ENCODE assay signal across 9 cellular contexts in genomic region chr2:95037476-95037875, GRCh38. TPM values are rescaled to one million over a fixed set of nuclear protein-coding genes. Genes with fewer than 3 reads are reported as not detected.
A peak's percentile ranks its signal among the peaks of the same experiment; 100 is the strongest.
DNase-seq lines count a peak whose midpoint lies in the region; ATAC-seq, FAIRE-seq and TF ChIP-seq lines count a peak whose summit lies in the region.
"Not testable (repeated sequence)": the region's sequence is repeated elsewhere in the genome, so short reads cannot be mapped to it uniquely, and the experiment has no call there.
"Had no signal": no experiment of that assay in that cellular context is flagged by ENCODE, and none has a peak within 500 bp of the region (broad histone marks: within the 10 kb centered on the region; RNA-seq: fewer than 3 reads in every experiment).

No MANE protein-coding gene starts in this region.

- not testable (repeated sequence) for ATAC-seq in WTC11; activated CD8-positive, alpha-beta T cell treated with anti-CD3 and anti-CD28 coated beads, Interleukin-2, amount 10 ng/mL, durations not matched to agents 7 days and 5 days; activated naive CD8-positive, alpha-beta T cell treated with anti-CD3 and anti-CD28 coated beads, Interleukin-2, amount 50 U/mL, for 24 hours

- H3K27ac ChIP-seq in effector memory CD4-positive, alpha-beta T cell (ENCODE audit: insufficient read depth, low read length, poor library complexity, severe bottlenecking): peak overlapping the region; percentile 10

- CTCF ChIA-PET in WTC11 (lab: Charles Lee); activated CD8-positive, alpha-beta T cell treated with anti-CD3 and anti-CD28 coated beads, Interleukin-2, amount 10 ng/mL, durations not matched to agents 7 days and 5 days (lab: Charles Lee): not testable (repeated sequence)

- FAIRE-seq in GM12891 (lab: Jason Lieb, UNC): peak; percentile 33
- peak; percentile 98 for FAIRE-seq in urothelium cell line (lab: Jason Lieb, UNC)

- not testable (repeated sequence) for H3K4me3 Mint-ChIP-seq in WTC11; activated CD8-positive, alpha-beta T cell treated with anti-CD3 and anti-CD28 coated beads, Interleukin-2, amount 10 ng/mL, durations not matched to agents 7 days and 5 days; activated naive CD8-positive, alpha-beta T cell treated with anti-CD3 and anti-CD28 coated beads, Interleukin-2, amount 50 U/mL, for 24 hours

- H3K27me3 Mint-ChIP-seq in WTC11 (ENCODE audit: low read depth); activated CD8-positive, alpha-beta T cell treated with anti-CD3 and anti-CD28 coated beads, Interleukin-2, amount 10 ng/mL, durations not matched to agents 7 days and 5 days (ENCODE audit: low read depth); activated naive CD8-positive, alpha-beta T cell treated with anti-CD3 and anti-CD28 coated beads, Interleukin-2, amount 50 U/mL, for 24 hours: not testable (repeated sequence)

- H3K4me1 ChIP-seq in effector memory CD4-positive, alpha-beta T cell (ENCODE audit: control insufficient read depth, insufficient read depth, low read length, poor library complexity, severe bottlenecking): peaks cover 31% of the 10 kb centered on the region

- not testable (repeated sequence) for H3K4me1 Mint-ChIP-seq in WTC11
- peaks cover 49% of the 10 kb centered on the region for H3K4me1 Mint-ChIP-seq in activated CD8-positive, alpha-beta T cell treated with anti-CD3 and anti-CD28 coated beads, Interleukin-2, amount 10 ng/mL, durations not matched to agents 7 days and 5 days (ENCODE audit: low read depth)
- peaks cover 68% of the 10 kb centered on the region for H3K4me1 Mint-ChIP-seq in activated naive CD8-positive, alpha-beta T cell treated with anti-CD3 and anti-CD28 coated beads, Interleukin-2, amount 50 U/mL, for 24 hours

- TF ChIP-seq POLR2A in GM12891 (IDR thresholded peaks at IDR 0.05; ENCODE audit: low read depth, low read length): not testable (repeated sequence)

- TF ChIP-seq CTCF in WTC11 (IDR thresholded peaks at IDR 0.05): not testable (repeated sequence)

- not testable (repeated sequence) for H3K36me3 ChIP-seq in effector memory CD4-positive, alpha-beta T cell (ENCODE audit: control insufficient read depth, insufficient read depth, low read length)

- peaks cover 33% of the 10 kb centered on the region for H3K9me3 Mint-ChIP-seq in WTC11
- not testable (repeated sequence) for H3K9me3 Mint-ChIP-seq in activated CD8-positive, alpha-beta T cell treated with anti-CD3 and anti-CD28 coated beads, Interleukin-2, amount 10 ng/mL, durations not matched to agents 7 days and 5 days (ENCODE audit: insufficient read depth)
- peaks cover 29% of the 10 kb centered on the region for H3K9me3 Mint-ChIP-seq in activated naive CD8-positive, alpha-beta T cell treated with anti-CD3 and anti-CD28 coated beads, Interleukin-2, amount 50 U/mL, for 24 hours

- H3K27ac Mint-ChIP-seq in WTC11: peak overlapping the region; percentile 44; the same call in 1 of the 2 replicates
- peak overlapping the region; percentile 71 for H3K27ac Mint-ChIP-seq in activated CD8-positive, alpha-beta T cell treated with anti-CD3 and anti-CD28 coated beads, Interleukin-2, amount 10 ng/mL, durations not matched to agents 7 days and 5 days
- peak overlapping the region; percentile 90 for H3K27ac Mint-ChIP-seq in activated naive CD8-positive, alpha-beta T cell treated with anti-CD3 and anti-CD28 coated beads, Interleukin-2, amount 50 U/mL, for 24 hours

- H3K4me3 ChIP-seq in effector memory CD4-positive, alpha-beta T cell (ENCODE audit: insufficient read depth, low read depth, low read length, poor library complexity, severe bottlenecking): not testable (repeated sequence)

- not testable (repeated sequence) for H3K36me3 Mint-ChIP-seq in WTC11
- peaks cover 25% of the 10 kb centered on the region for H3K36me3 Mint-ChIP-seq in activated CD8-positive, alpha-beta T cell treated with anti-CD3 and anti-CD28 coated beads, Interleukin-2, amount 10 ng/mL, durations not matched to agents 7 days and 5 days (ENCODE audit: low read depth)
- H3K36me3 Mint-ChIP-seq in activated naive CD8-positive, alpha-beta T cell treated with anti-CD3 and anti-CD28 coated beads, Interleukin-2, amount 50 U/mL, for 24 hours (ENCODE audit: low read depth): peaks cover 17% of the 10 kb centered on the region

- not testable (repeated sequence) for DNase-seq in GM12891 (ENCODE audit: insufficient read length, low spot score); WTC11 (ENCODE audit: low spot score); activated CD8-positive, alpha-beta T cell treated with anti-CD3 and anti-CD28 coated beads, Interleukin-2, amount 10 ng/mL, durations not matched to agents 7 days and 5 days; activated naive CD8-positive, alpha-beta T cell treated with anti-CD3 and anti-CD28 coated beads, Interleukin-2, amount 50 U/mL, for 24 hours; effector memory CD4-positive, alpha-beta T cell; urothelium cell line (ENCODE audit: low spot score)
- DNase-seq in activated naive CD4-positive, alpha-beta T cell treated with Interleukin-2 at 50 U/mL for 16 hours: peak; percentile 21
- peak; percentile 37 for DNase-seq in stimulated activated CD4-positive, alpha-beta T cell treated with anti-CD3 and anti-CD28 coated beads, Interleukin-1b, Interleukin-23, amount 100 ng/mL, for 48 hours

- H3K9me3 ChIP-seq in effector memory CD4-positive, alpha-beta T cell (ENCODE audit: control insufficient read depth, low read length): not testable (repeated sequence)

- not testable (repeated sequence) for H3K27me3 ChIP-seq in effector memory CD4-positive, alpha-beta T cell (replicated peaks; ENCODE audit: control insufficient read depth, insufficient read depth, low read length, poor library complexity, severe bottlenecking)

- POLR2A ChIA-PET in WTC11 (lab: Charles Lee); activated CD8-positive, alpha-beta T cell treated with anti-CD3 and anti-CD28 coated beads, Interleukin-2, amount 10 ng/mL, durations not matched to agents 7 days and 5 days (lab: Charles Lee): not testable (repeated sequence)

RNA-seq across cellular contexts. Expression of gene MAL, which starts 12.0 kb away (rescaled TPM):
- polyA plus RNA-seq in GM12891 (2012; ENCODE audit: low read depth, missing spikeins): 11.2 TPM
- 0.22 to 0.39 TPM in 2 of 3 replicates, not detected in the other for total RNA-seq in WTC11 (2021)
- 100 to 1,000 TPM; 188 to 206 TPM for total RNA-seq in activated CD8-positive, alpha-beta T cell treated with anti-CD3 and anti-CD28 coated beads, Interleukin-2, amount 10 ng/mL, durations not matched to agents 7 days and 5 days
- total RNA-seq: H9 had no signal

Comparison
In these comparisons a context has a peak if more than half of its experiments do, and no peak if none do; other contexts are left out.
1. RNA of gene MAL, which starts 12.0 kb away (total RNA-seq): 188 to 206 TPM in activated CD8-positive, alpha-beta T cell treated with anti-CD3 and anti-CD28 coated beads, Interleukin-2, amount 10 ng/mL, durations not matched to agents 7 days and 5 days; 0.22 to 0.39 TPM in WTC11; every median in the first group is over 100 times any median in the second.
2. Peak in every context shown above with its lines, with median percentiles within 50 percentile points of each other: H3K27ac Mint-ChIP-seq.